1 cellular context compared by ENCODE assay signal in genomic region chr1:1037366-1038327, GRCh38.
TF ChIP-seq lines count a peak whose summit lies in the region.

No MANE protein-coding gene starts in this region.

TF ChIP-seq in HepG2, 621 proteins besides CTCF, POLR2A, EP300 and RAD21 (continued from another document and continues in another):
- TF ChIP-seq ZNF18 (CRISPR knock-in tag; IDR thresholded peaks at IDR 0.05; ENCODE audit: insufficient replicate concordance), result peak; percentile 75
- no peak for TF ChIP-seq TERF1 (CRISPR knock-in tag; IDR thresholded peaks at IDR 0.05)
- TF ChIP-seq HNF4G (IDR thresholded peaks at IDR 0.05; ENCODE audit: borderline replicate concordance, low read depth, low read length), result peak; percentile 90
- TF ChIP-seq HNF4G (CRISPR knock-in tag; IDR thresholded peaks at IDR 0.05; ENCODE audit: borderline replicate concordance, low read depth), result peak; percentile 76; the same call in 1 of the 2 replicates
- TF ChIP-seq ZNF570 (CRISPR knock-in tag; IDR thresholded peaks at IDR 0.05; ENCODE audit: borderline replicate concordance), result no peak
- no peak for TF ChIP-seq ZNF280D (CRISPR knock-in tag; IDR thresholded peaks at IDR 0.05)
- no peak for TF ChIP-seq ARNT (IDR thresholded peaks at IDR 0.05)
- no peak for TF ChIP-seq ZBTB1 (CRISPR knock-in tag; IDR thresholded peaks at IDR 0.05; ENCODE audit: borderline replicate concordance)
- TF ChIP-seq, protein P1, sequence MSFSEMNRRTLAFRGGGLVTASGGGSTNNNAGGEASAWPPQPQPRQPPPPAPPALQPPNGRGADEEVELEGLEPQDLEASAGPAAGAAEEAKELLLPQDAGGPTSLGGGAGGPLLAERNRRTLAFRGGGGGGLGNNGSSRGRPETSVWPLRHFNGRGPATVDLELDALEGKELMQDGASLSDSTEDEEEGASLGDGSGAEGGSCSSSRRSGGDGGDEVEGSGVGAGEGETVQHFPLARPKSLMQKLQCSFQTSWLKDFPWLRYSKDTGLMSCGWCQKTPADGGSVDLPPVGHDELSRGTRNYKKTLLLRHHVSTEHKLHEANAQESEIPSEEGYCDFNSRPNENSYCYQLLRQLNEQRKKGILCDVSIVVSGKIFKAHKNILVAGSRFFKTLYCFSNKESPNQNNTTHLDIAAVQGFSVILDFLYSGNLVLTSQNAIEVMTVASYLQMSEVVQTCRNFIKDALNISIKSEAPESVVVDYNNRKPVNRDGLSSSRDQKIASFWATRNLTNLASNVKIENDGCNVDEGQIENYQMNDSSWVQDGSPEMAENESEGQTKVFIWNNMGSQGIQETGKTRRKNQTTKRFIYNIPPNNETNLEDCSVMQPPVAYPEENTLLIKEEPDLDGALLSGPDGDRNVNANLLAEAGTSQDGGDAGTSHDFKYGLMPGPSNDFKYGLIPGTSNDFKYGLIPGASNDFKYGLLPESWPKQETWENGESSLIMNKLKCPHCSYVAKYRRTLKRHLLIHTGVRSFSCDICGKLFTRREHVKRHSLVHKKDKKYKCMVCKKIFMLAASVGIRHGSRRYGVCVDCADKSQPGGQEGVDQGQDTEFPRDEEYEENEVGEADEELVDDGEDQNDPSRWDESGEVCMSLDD (CRISPR knock-in tag; IDR thresholded peaks at IDR 0.05; ENCODE audit: borderline replicate concordance), result no peak
- no peak for TF ChIP-seq ZNF121 (CRISPR knock-in tag; IDR thresholded peaks at IDR 0.05)
- no peak for TF ChIP-seq TMF1 (CRISPR knock-in tag; IDR thresholded peaks at IDR 0.05; ENCODE audit: low read depth)
- TF ChIP-seq GPN1 (CRISPR knock-in tag; IDR thresholded peaks at IDR 0.05; ENCODE audit: borderline replicate concordance), result no peak
- peak; percentile 29 for TF ChIP-seq ZNF883 (CRISPR knock-in tag; IDR thresholded peaks at IDR 0.05; ENCODE audit: not compliant biosample characterization)
- peak; percentile 91; the same call in 1 of the 2 replicates for TF ChIP-seq TFAP4 (IDR thresholded peaks at IDR 0.05; ENCODE audit: borderline replicate concordance, low read depth)
- no peak for TF ChIP-seq ZNF614 (CRISPR knock-in tag; IDR thresholded peaks at IDR 0.05; ENCODE audit: borderline replicate concordance)
- TF ChIP-seq ZNF382 (CRISPR knock-in tag; IDR thresholded peaks at IDR 0.05; ENCODE audit: borderline replicate concordance), result no peak
- no peak for TF ChIP-seq GRHL1 (CRISPR knock-in tag; conservative IDR thresholded peaks at IDR 0.05)
- no peak for TF ChIP-seq SNAI1 (CRISPR knock-in tag; IDR thresholded peaks at IDR 0.05; ENCODE audit: borderline replicate concordance)
- TF ChIP-seq MED1 (CRISPR knock-in tag; IDR thresholded peaks at IDR 0.05), result peak; percentile 41; the same call in 1 of the 2 replicates
- TF ChIP-seq ZNF691 (CRISPR knock-in tag; IDR thresholded peaks at IDR 0.05; ENCODE audit: borderline replicate concordance, low read depth), result peak; percentile 51; the same call in 1 of the 2 replicates
- no peak for TF ChIP-seq ZNF460 (CRISPR knock-in tag; IDR thresholded peaks at IDR 0.05; ENCODE audit: borderline replicate concordance)
- no peak for TF ChIP-seq SIN3A (IDR thresholded peaks at IDR 0.05; ENCODE audit: borderline replicate concordance, low read depth, low read length)
- TF ChIP-seq RBFOX2 (IDR thresholded peaks at IDR 0.05; ENCODE audit: low read depth, low read length), result no peak
- peak; percentile 69; the same call in 1 of the 2 replicates for TF ChIP-seq ZNF740 (CRISPR knock-in tag; IDR thresholded peaks at IDR 0.05)
- no peak for TF ChIP-seq FIP1L1 (IDR thresholded peaks at IDR 0.05; ENCODE audit: borderline replicate concordance, insufficient read depth, low read depth, low read length)
- no peak for TF ChIP-seq ZNF124 (CRISPR knock-in tag; IDR thresholded peaks at IDR 0.05)
- no peak for TF ChIP-seq DMTF1 (CRISPR knock-in tag; IDR thresholded peaks at IDR 0.05)
- TF ChIP-seq ELF1 (CRISPR knock-in tag; IDR thresholded peaks at IDR 0.05), result no peak
- TF ChIP-seq ATAD3A (CRISPR knock-in tag; IDR thresholded peaks at IDR 0.05), result no peak
- TF ChIP-seq XBP1 (CRISPR knock-in tag; IDR thresholded peaks at IDR 0.05), result no peak
- TF ChIP-seq ETV5 (CRISPR knock-in tag; IDR thresholded peaks at IDR 0.05; ENCODE audit: borderline replicate concordance), result no peak
- no peak for TF ChIP-seq HNRNPK (IDR thresholded peaks at IDR 0.05; ENCODE audit: low read depth, low read length, poor library complexity, severe bottlenecking)
- no peak for TF ChIP-seq MTF1 (CRISPR knock-in tag; IDR thresholded peaks at IDR 0.05)
- TF ChIP-seq ZNF333 (CRISPR knock-in tag; IDR thresholded peaks at IDR 0.05; ENCODE audit: borderline replicate concordance), result no peak
- TF ChIP-seq, protein P2, sequence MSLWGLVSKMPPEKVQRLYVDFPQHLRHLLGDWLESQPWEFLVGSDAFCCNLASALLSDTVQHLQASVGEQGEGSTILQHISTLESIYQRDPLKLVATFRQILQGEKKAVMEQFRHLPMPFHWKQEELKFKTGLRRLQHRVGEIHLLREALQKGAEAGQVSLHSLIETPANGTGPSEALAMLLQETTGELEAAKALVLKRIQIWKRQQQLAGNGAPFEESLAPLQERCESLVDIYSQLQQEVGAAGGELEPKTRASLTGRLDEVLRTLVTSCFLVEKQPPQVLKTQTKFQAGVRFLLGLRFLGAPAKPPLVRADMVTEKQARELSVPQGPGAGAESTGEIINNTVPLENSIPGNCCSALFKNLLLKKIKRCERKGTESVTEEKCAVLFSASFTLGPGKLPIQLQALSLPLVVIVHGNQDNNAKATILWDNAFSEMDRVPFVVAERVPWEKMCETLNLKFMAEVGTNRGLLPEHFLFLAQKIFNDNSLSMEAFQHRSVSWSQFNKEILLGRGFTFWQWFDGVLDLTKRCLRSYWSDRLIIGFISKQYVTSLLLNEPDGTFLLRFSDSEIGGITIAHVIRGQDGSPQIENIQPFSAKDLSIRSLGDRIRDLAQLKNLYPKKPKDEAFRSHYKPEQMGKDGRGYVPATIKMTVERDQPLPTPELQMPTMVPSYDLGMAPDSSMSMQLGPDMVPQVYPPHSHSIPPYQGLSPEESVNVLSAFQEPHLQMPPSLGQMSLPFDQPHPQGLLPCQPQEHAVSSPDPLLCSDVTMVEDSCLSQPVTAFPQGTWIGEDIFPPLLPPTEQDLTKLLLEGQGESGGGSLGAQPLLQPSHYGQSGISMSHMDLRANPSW (CRISPR knock-in tag; IDR thresholded peaks at IDR 0.05; ENCODE audit: borderline replicate concordance), result no peak
- TF ChIP-seq MED13 (CRISPR knock-in tag; IDR thresholded peaks at IDR 0.05), result no peak
- TF ChIP-seq, protein P3, sequence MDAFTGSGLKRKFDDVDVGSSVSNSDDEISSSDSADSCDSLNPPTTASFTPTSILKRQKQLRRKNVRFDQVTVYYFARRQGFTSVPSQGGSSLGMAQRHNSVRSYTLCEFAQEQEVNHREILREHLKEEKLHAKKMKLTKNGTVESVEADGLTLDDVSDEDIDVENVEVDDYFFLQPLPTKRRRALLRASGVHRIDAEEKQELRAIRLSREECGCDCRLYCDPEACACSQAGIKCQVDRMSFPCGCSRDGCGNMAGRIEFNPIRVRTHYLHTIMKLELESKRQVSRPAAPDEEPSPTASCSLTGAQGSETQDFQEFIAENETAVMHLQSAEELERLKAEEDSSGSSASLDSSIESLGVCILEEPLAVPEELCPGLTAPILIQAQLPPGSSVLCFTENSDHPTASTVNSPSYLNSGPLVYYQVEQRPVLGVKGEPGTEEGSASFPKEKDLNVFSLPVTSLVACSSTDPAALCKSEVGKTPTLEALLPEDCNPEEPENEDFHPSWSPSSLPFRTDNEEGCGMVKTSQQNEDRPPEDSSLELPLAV (CRISPR knock-in tag; conservative IDR thresholded peaks at IDR 0.05; ENCODE audit: low read depth), result no peak
- no peak for TF ChIP-seq ZNF136 (CRISPR knock-in tag; IDR thresholded peaks at IDR 0.05; ENCODE audit: low read depth)
